21 cellular contexts compared by ENCODE assay signal in genomic region chr17:56708220-56708567, GRCh38.
DNase-seq lines count a peak whose midpoint lies in the region; TF ChIP-seq lines count a peak whose summit lies in the region.
"Had no signal": no experiment of that assay in that cellular context is flagged by ENCODE, and none has a peak within 500 bp of the region (broad histone marks: within the 10 kb centered on the region; RNA-seq: fewer than 3 reads in every experiment).

No MANE protein-coding gene starts in this region.

- no peaks in the 10 kb centered on the region for H3K9me3 Mint-ChIP-seq in activated CD4-positive, alpha-beta T cell treated with anti-CD3 and anti-CD28 coated beads, Interleukin-2, amount 10 ng/mL, durations not matched to agents 24 days and 14 days
- H3K9me3 Mint-ChIP-seq: activated naive CD8-positive, alpha-beta T cell treated with anti-CD3 and anti-CD28 coated beads for 36 hours; CD4-positive, alpha-beta memory T cell had no signal

- intact Hi-C loops in activated CD4-positive, alpha-beta T cell treated with anti-CD3 and anti-CD28 coated beads, Interleukin-2, amount 10 ng/mL, durations not matched to agents 24 days and 14 days (cut with micrococcal nuclease) = no loop called here

- H3K4me2 ChIP-seq in mesenchymal stem cell (ENCODE audit: low read length, poor library complexity, severe bottlenecking) = no peak overlapping the region

- no peaks in the 10 kb centered on the region for H3K4me1 Mint-ChIP-seq in activated CD4-positive, alpha-beta T cell treated with anti-CD3 and anti-CD28 coated beads, Interleukin-2, amount 10 ng/mL, durations not matched to agents 24 days and 14 days
- H3K4me1 Mint-ChIP-seq: activated naive CD8-positive, alpha-beta T cell treated with anti-CD3 and anti-CD28 coated beads for 36 hours; CD4-positive, alpha-beta memory T cell; stimulated activated naive CD8-positive, alpha-beta T cell treated with anti-CD3 and anti-CD28 coated beads, Interleukin-15, amount 100 ng/mL, for 72 hours had no signal

- H3K27me3 Mint-ChIP-seq in activated CD4-positive, alpha-beta T cell treated with anti-CD3 and anti-CD28 coated beads, Interleukin-2, amount 10 ng/mL, durations not matched to agents 24 days and 14 days = peaks cover 10% of the 10 kb centered on the region
- H3K27me3 Mint-ChIP-seq: activated naive CD8-positive, alpha-beta T cell treated with anti-CD3 and anti-CD28 coated beads for 36 hours had no signal

- H3K9ac ChIP-seq in mesenchymal stem cell (ENCODE audit: low read length) = no peak overlapping the region

- no peak overlapping the region for H3K23ac ChIP-seq in mesenchymal stem cell (ENCODE audit: low read length in 2 of 2)

- no peak overlapping the region for H3K27ac Mint-ChIP-seq in activated CD4-positive, alpha-beta T cell treated with anti-CD3 and anti-CD28 coated beads, Interleukin-2, amount 10 ng/mL, durations not matched to agents 24 days and 14 days
- H3K27ac Mint-ChIP-seq: activated naive CD8-positive, alpha-beta T cell treated with anti-CD3 and anti-CD28 coated beads for 36 hours; CD4-positive, alpha-beta memory T cell; stimulated activated naive CD8-positive, alpha-beta T cell treated with anti-CD3 and anti-CD28 coated beads, Interleukin-15, amount 100 ng/mL, for 72 hours; WTC11 had no signal

- no CpG with 5 or more reads among the region's 1 CpG for WGBS in mesenchymal stem cell

- H2BK5ac ChIP-seq in mesenchymal stem cell (ENCODE audit: low read depth, low read length, poor library complexity, severe bottlenecking) = no peak overlapping the region

- no peak overlapping the region for H4K8ac ChIP-seq in mesenchymal stem cell (ENCODE audit: low read length)

- peaks cover 12% of the 10 kb centered on the region for H3K4me1 ChIP-seq in mesenchymal stem cell (ENCODE audit: control insufficient read depth, insufficient read depth, low read depth, low read length)
- H3K4me1 ChIP-seq: heart left ventricle, thyroid gland had no signal

- H3K18ac ChIP-seq in mesenchymal stem cell (ENCODE audit: low read depth in 1 of 2, low read length in 2 of 2) = no peak overlapping the region

- H3K79me1 ChIP-seq in mesenchymal stem cell (replicated peaks; ENCODE audit: low read length, poor library complexity, severe bottlenecking) = no peaks in the 10 kb centered on the region

- no peak overlapping the region for H3K4me3 ChIP-seq in choroid plexus epithelial cell (ENCODE audit: low read depth, low read length)
- no peak overlapping the region for H3K4me3 ChIP-seq in mesenchymal stem cell (ENCODE audit: insufficient read depth in 1 of 2, low read depth in 1 of 2, low read length in 2 of 2)
- H3K4me3 ChIP-seq: heart left ventricle, SK-N-MC, thyroid gland had no signal

- no peak overlapping the region for H2BK12ac ChIP-seq in mesenchymal stem cell (ENCODE audit: low read length in 2 of 2)

- H4K91ac ChIP-seq in mesenchymal stem cell (ENCODE audit: low read length) = no peak overlapping the region

- H2BK120ac ChIP-seq in mesenchymal stem cell (ENCODE audit: low read depth, low read length) = peak overlapping the region; percentile 21

- H3K27ac ChIP-seq in mesenchymal stem cell (ENCODE audit: low read length, poor library complexity, severe bottlenecking) = no peak overlapping the region
- H3K27ac ChIP-seq: heart left ventricle, SK-N-MC, thyroid gland had no signal

- DNase-seq in LHCN-M2 (ENCODE audit: low read depth) (peak; percentile 60), choroid plexus epithelial cell (ENCODE audit: low read depth) (peak; percentile 4), mesenchymal stem cell (no peak), NCI-H1048 (lab: John Stamatoyannopoulos, UW) (no peak), NCI-H1436 (lab: John Stamatoyannopoulos, UW) (no peak)
- DNase-seq in activated CD4-positive, alpha-beta T cell treated with anti-CD3 and anti-CD28 coated beads, Interleukin-2, amount 10 ng/mL, durations not matched to agents 24 days and 14 days = no peak
- DNase-seq in activated CD4-positive, CD25-positive, alpha-beta regulatory T cell (lab: John Stamatoyannopoulos, UW) = no peak
- DNase-seq: activated CD4-positive, alpha-beta T cell treated with anti-CD3 and anti-CD28 coated beads, Interleukin-2, amount 50 U/mL, for 48 hours; activated CD8-positive, alpha-beta memory T cell treated with anti-CD3 and anti-CD28 coated beads, Interleukin-2, amount 50 U/mL, for 48 hours; activated naive CD8-positive, alpha-beta T cell treated with anti-CD3 and anti-CD28 coated beads for 36 hours; CD4-positive, alpha-beta memory T cell; cerebellar nuclear complex; effector CD4-positive, alpha-beta T cell; heart left ventricle; Kasumi-1; NCI-H187 treated with DMSO at 0.1 percent for 48 hours; NCI-H526 treated with DMSO at 0.1 percent for 48 hours; stimulated activated naive CD8-positive, alpha-beta T cell treated with anti-CD3 and anti-CD28 coated beads, Interleukin-15, amount 100 ng/mL, for 72 hours; thyroid gland had no signal

- H3K27me3 ChIP-seq in mesenchymal stem cell (ENCODE audit: control insufficient read depth in 1 of 2, insufficient read depth in 1 of 2, low read length in 2 of 2) = peaks cover 0 to 32% of the 10 kb centered on the region in 2 experiments
- H3K27me3 ChIP-seq: thyroid gland had no signal

- H3K14ac ChIP-seq in mesenchymal stem cell (ENCODE audit: low read length in 2 of 2) = peak overlapping the region in 1 of 2 experiments; percentile 22

- H3K36me3 ChIP-seq in mesenchymal stem cell (ENCODE audit: control insufficient read depth in 1 of 2, insufficient read depth in 2 of 2, low read depth in 1 of 2, low read length in 2 of 2) = no peaks in the 10 kb centered on the region
- H3K36me3 ChIP-seq: heart left ventricle, thyroid gland had no signal

- H2AK5ac ChIP-seq in mesenchymal stem cell (ENCODE audit: low read length, severe bottlenecking) = no peak overlapping the region

- H3K9me3 ChIP-seq in mesenchymal stem cell (ENCODE audit: control insufficient read depth, low read length) = no peaks in the 10 kb centered on the region
- H3K9me3 ChIP-seq: heart left ventricle, thyroid gland had no signal

- no peak overlapping the region for H2AFZ ChIP-seq in mesenchymal stem cell (ENCODE audit: low read depth, low read length)

- no peak for TF ChIP-seq CTCF in choroid plexus epithelial cell (conservative IDR thresholded peaks at IDR 0.05; ENCODE audit: low read depth, low read length)

- H3K36me3 Mint-ChIP-seq in activated CD4-positive, alpha-beta T cell treated with anti-CD3 and anti-CD28 coated beads, Interleukin-2, amount 10 ng/mL, durations not matched to agents 24 days and 14 days (ENCODE audit: low read depth) = no peaks in the 10 kb centered on the region
- H3K36me3 Mint-ChIP-seq: activated naive CD8-positive, alpha-beta T cell treated with anti-CD3 and anti-CD28 coated beads for 36 hours; CD4-positive, alpha-beta memory T cell; WTC11 had no signal

- no peak overlapping the region for H2BK15ac ChIP-seq in mesenchymal stem cell (ENCODE audit: low read depth, poor library complexity, severe bottlenecking)

- H3K4me3 Mint-ChIP-seq in activated CD4-positive, alpha-beta T cell treated with anti-CD3 and anti-CD28 coated beads, Interleukin-2, amount 10 ng/mL, durations not matched to agents 24 days and 14 days = no peak overlapping the region
- H3K4me3 Mint-ChIP-seq: activated naive CD8-positive, alpha-beta T cell treated with anti-CD3 and anti-CD28 coated beads for 36 hours; CD4-positive, alpha-beta memory T cell; stimulated activated naive CD8-positive, alpha-beta T cell treated with anti-CD3 and anti-CD28 coated beads, Interleukin-15, amount 100 ng/mL, for 72 hours had no signal

- H3K4ac ChIP-seq in mesenchymal stem cell (ENCODE audit: low read depth in 1 of 2, low read length in 2 of 2) = no peak overlapping the region

Comparison
In these comparisons a context has a peak if more than half of its experiments do, and no peak if none do; other contexts are left out.
1. DNase-seq: peak in LHCN-M2 (single experiment) and choroid plexus epithelial cell (single experiment); none in mesenchymal stem cell (single experiment), NCI-H1048 (single experiment), NCI-H1436 (single experiment), activated CD4-positive, alpha-beta T cell treated with anti-CD3 and anti-CD28 coated beads, Interleukin-2, amount 10 ng/mL, durations not matched to agents 24 days and 14 days (single experiment) and activated CD4-positive, CD25-positive, alpha-beta regulatory T cell (0 of 4).